Comparison of ENCODE assay signal across 8 cellular contexts in the genomic region with DNA sequence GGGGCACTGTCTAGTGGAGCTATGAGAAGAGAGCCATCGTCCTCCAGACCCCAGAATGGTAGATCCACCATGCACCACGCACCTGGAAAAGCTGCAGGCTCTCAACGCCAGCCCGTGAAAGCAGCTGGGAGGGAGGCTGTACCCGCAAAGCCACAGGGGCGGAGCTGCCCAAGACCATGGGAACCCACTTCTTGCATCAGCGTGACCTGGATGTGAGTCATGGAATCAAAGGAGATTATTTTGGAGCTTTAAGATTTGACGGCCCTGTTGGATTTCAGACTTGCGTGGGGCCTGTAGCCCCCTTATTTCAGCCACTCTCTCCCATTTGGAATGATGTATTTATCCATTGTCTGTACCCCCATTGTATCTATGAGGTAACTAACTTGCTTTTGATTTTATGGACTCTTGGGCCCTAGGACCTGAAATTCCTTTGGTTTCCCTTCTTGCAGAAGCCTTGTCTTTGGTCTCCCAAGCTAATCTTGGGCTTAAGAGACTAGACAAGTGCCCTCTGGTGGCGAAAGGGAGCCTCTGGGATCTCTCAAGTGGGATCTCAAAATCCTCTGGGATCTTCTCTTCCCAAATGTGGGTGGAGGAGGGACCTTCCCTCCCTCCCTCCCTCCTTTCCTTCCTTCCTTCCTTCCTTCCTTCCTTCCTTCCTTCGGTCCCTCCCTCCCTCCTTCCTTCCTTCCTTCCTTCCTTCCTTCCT. TPM values are rescaled to one million over a fixed set of nuclear protein-coding genes. Genes with fewer than 3 reads are reported as not detected.
A peak's percentile ranks its signal among the peaks of the same experiment; 100 is the strongest.
DNase-seq lines count a peak whose midpoint lies in the region; ATAC-seq, FAIRE-seq and TF ChIP-seq lines count a peak whose summit lies in the region.

No MANE protein-coding gene starts in this region.

- ATAC-seq in pancreas, result peak in 3 of 4 donors; percentile 56 to 62 (median 56)
- ATAC-seq in GM21526 (IDR thresholded peaks at IDR 0.05; ENCODE audit: low FRiP score, unreplicated experiment), result no peak
- no peak for ATAC-seq in GM19023 (IDR thresholded peaks at IDR 0.05; ENCODE audit: unreplicated experiment)
- ATAC-seq in HG02571 (IDR thresholded peaks at IDR 0.05; ENCODE audit: unreplicated experiment), result no peak

- WGBS in pancreas, 2 donors, result 72 to 74% methylated on average over 11 of the region's 11 CpGs

- H3K9me3 ChIP-seq in NT2/D1 (ENCODE audit: insufficient read depth, low read length) (no peaks in the 10 kb centered on the region), pancreas (no peaks in the 10 kb centered on the region)

- no peak for FAIRE-seq in pancreas (lab: Jason Lieb, UNC)

- H3K4me1 ChIP-seq in NT2/D1 (ENCODE audit: insufficient read depth, insufficient read length), result no peaks in the 10 kb centered on the region
- H3K4me1 ChIP-seq in pancreas, result no peaks in the 10 kb centered on the region

- intact Hi-C loops in pancreas (cut with DNase I), result no loop called here

- peaks cover 16% of the 10 kb centered on the region for H3K36me3 ChIP-seq in NT2/D1 (ENCODE audit: insufficient read depth, insufficient read length, low read length)
- H3K36me3 ChIP-seq in pancreas, result no peaks in the 10 kb centered on the region

- DNase-seq in A172 (ENCODE audit: low spot score), result peak; percentile 81
- peak; percentile 80 for DNase-seq in GM03348 (ENCODE audit: low spot score)
- DNase-seq in NT2/D1 (ENCODE audit: low read depth, low spot score), result peak; percentile 75
- DNase-seq in epithelial cell of proximal tubule (ENCODE audit: low read depth), result no peak
- DNase-seq in pancreas, result peak in 2 of 6 donors; percentile 28 to 30

- no peak overlapping the region for H3K9ac ChIP-seq in NT2/D1 (ENCODE audit: insufficient read length, low read depth)

- no peaks in the 10 kb centered on the region for H3K27me3 ChIP-seq in NT2/D1 (ENCODE audit: insufficient read depth, insufficient read length)
- no peaks in the 10 kb centered on the region for H3K27me3 ChIP-seq in pancreas

- H3K4me3 ChIP-seq in NT2/D1 (ENCODE audit: insufficient read length, low read depth), result no peak overlapping the region
- no peak overlapping the region for H3K4me3 ChIP-seq in epithelial cell of proximal tubule (ENCODE audit: low read depth, low read length)
- no peak overlapping the region for H3K4me3 ChIP-seq in pancreas

- TF ChIP-seq CTCF in epithelial cell of proximal tubule (conservative IDR thresholded peaks at IDR 0.05; ENCODE audit: low read depth, low read length) (peak; percentile 78), pancreas (IDR thresholded peaks at IDR 0.05) (peak in 3 of 4 donors; percentile 19 to 26 (median 20))

- no peak overlapping the region for H3K27ac ChIP-seq in pancreas

RNA-seq across cellular contexts. Expression of a gene that starts 58.2 kb away (rescaled TPM):
- total RNA-seq in A172 (2014; rRNA removed; shearing (Covaris generic)), result 66.3 and 79.6 TPM in 2 replicates
- 39.3 and 41.7 TPM in 2 replicates for total RNA-seq in epithelial cell of proximal tubule
- total RNA-seq in pancreas, result 10 to 100 TPM; 17.1 to 35.5 (median 23.6) TPM
- polyA plus RNA-seq in pancreas, result 10 to 100 TPM in 1 of 2 donors, 1 to 10 TPM in 1; 6.0 to 10.9 TPM

Comparison
In these comparisons a context has a peak if more than half of its experiments do, and no peak if none do; other contexts are left out.
1. ATAC-seq: peak in pancreas (3 of 4); none in GM21526 (single experiment), GM19023 (single experiment) and HG02571 (single experiment).